Comparison of ENCODE assay signal across 19 cellular contexts in genomic region chr14:81363746-81364400, GRCh38. TPM values are rescaled to one million over a fixed set of nuclear protein-coding genes. Genes with fewer than 3 reads are reported as not detected.
DNase-seq lines count a peak whose midpoint lies in the region; ATAC-seq and TF ChIP-seq lines count a peak whose summit lies in the region.
"Had no signal": no experiment of that assay in that cellular context is flagged by ENCODE, and none has a peak within 500 bp of the region (broad histone marks: within the 10 kb centered on the region; RNA-seq: fewer than 3 reads in every experiment).

No MANE protein-coding gene starts in this region.

- H3K4me1 ChIP-seq in left ventricle myocardium inferior: peaks cover 4% of the 10 kb centered on the region
- peaks cover 8% of the 10 kb centered on the region for H3K4me1 ChIP-seq in OCI-LY7 (ENCODE audit: insufficient read depth, low read length, poor library complexity, severe bottlenecking)
- peaks cover 9 to 51% (median 25%) of the 10 kb centered on the region in 3 donors for H3K4me1 ChIP-seq in esophagus squamous epithelium
- peaks cover 25% of the 10 kb centered on the region for H3K4me1 ChIP-seq in suprapubic skin
- H3K4me1 ChIP-seq: Caco-2, left lung, prostate gland had no signal

- H3K4me3 ChIP-seq in left ventricle myocardium inferior: peak overlapping the region; percentile 21
- peak overlapping the region; percentile 4 for H3K4me3 ChIP-seq in OCI-LY7 (ENCODE audit: low read depth, low read length, poor library complexity, severe bottlenecking)
- no peak overlapping the region for H3K4me3 ChIP-seq in esophagus squamous epithelium
- H3K4me3 ChIP-seq in suprapubic skin: no peak overlapping the region
- H3K4me3 ChIP-seq: left lung, prostate gland had no signal

- intact Hi-C loops in left ventricle myocardium inferior (cut with micrococcal nuclease): no loop called here
- intact Hi-C loops in cardiac septum (cut with DNase I): no loop called here
- intact Hi-C loops in OCI-LY7 (cut with micrococcal nuclease; ENCODE audit: unreplicated experiment): no loop called here
- intact Hi-C loops in esophagus squamous epithelium (cut with DNase I): no loop called here

- DNase-seq in left ventricle myocardium inferior: no peak
- no peak for DNase-seq in cardiac septum (ENCODE audit: low spot score)
- peak; percentile 13 for DNase-seq in OCI-LY7 (ENCODE audit: low spot score)
- DNase-seq in esophagus squamous epithelium (lab: John Stamatoyannopoulos, UW): no peak
- DNase-seq in suprapubic skin (ENCODE audit: low spot score in 2 of 2): no peak
- no peak for DNase-seq in medulla oblongata (ENCODE audit: extremely low spot score)
- DNase-seq in NCI-H2029 treated with DMSO at 0.1 percent for 48 hours (lab: John Stamatoyannopoulos, UW): no peak
- DNase-seq: ACHN; activated gamma-delta T cell treated with Interleukin-2 at 50 U/mL for 16 hours; aorta; Caco-2; GDM1; left lung; naive B cell; NCI-H345; stimulated activated CD4-positive, alpha-beta T cell treated with anti-CD3 and anti-CD28 coated beads, Interleukin-15, amount 100 ng/mL, for 24 hours had no signal

- no peaks in the 10 kb centered on the region for H3K9me2 ChIP-seq in OCI-LY7 (ENCODE audit: insufficient read depth, low read length)

- H3K27me3 ChIP-seq in left ventricle myocardium inferior (ENCODE audit: low read depth): peaks cover 9% of the 10 kb centered on the region
- no peaks in the 10 kb centered on the region for H3K27me3 ChIP-seq in esophagus squamous epithelium
- H3K27me3 ChIP-seq in suprapubic skin: no peaks in the 10 kb centered on the region
- H3K27me3 ChIP-seq: left lung had no signal

- H4K20me1 ChIP-seq in OCI-LY7 (ENCODE audit: insufficient read depth, low read length): no peaks in the 10 kb centered on the region

- no TSS peak for BruUV-seq in OCI-LY7 (replicated peaks; lab: Mats Ljungman, UMichigan)

- CTCF ChIA-PET in OCI-LY7 (lab: Charles Lee; ENCODE audit: unreplicated experiment): no interaction called here

- H3K79me2 ChIP-seq in OCI-LY7 (ENCODE audit: insufficient read depth, low read depth, low read length): no peaks in the 10 kb centered on the region

- no peaks in the 10 kb centered on the region for H3K9me3 ChIP-seq in left ventricle myocardium inferior (replicated peaks)
- no peaks in the 10 kb centered on the region for H3K9me3 ChIP-seq in OCI-LY7 (ENCODE audit: low read length)
- H3K9me3 ChIP-seq in esophagus squamous epithelium: no peaks in the 10 kb centered on the region
- no peaks in the 10 kb centered on the region for H3K9me3 ChIP-seq in suprapubic skin
- H3K9me3 ChIP-seq: Caco-2, left lung, prostate gland had no signal

- H3K27ac ChIP-seq in left ventricle myocardium inferior (replicated peaks) (peak overlapping the region; percentile 60), OCI-LY7 (ENCODE audit: low read depth, low read length, poor library complexity, severe bottlenecking) (peak overlapping the region; percentile 16), esophagus squamous epithelium (peak overlapping the region; percentile 11 to 65 (median 40)), suprapubic skin (peak overlapping the region; percentile 29)
- H3K27ac ChIP-seq: prostate gland had no signal

- 36% methylated on average over 4 of the region's 4 CpGs for WGBS in esophagus squamous epithelium, 2 donors
- 31% methylated on average over 4 of the region's 4 CpGs for WGBS in suprapubic skin

- TF ChIP-seq CTCF in left ventricle myocardium inferior (IDR thresholded peaks at IDR 0.05; ENCODE audit: borderline replicate concordance): no peak
- no peak for TF ChIP-seq CTCF in OCI-LY7 (conservative IDR thresholded peaks at IDR 0.05; ENCODE audit: low read length)
- no peak for TF ChIP-seq CTCF in esophagus squamous epithelium (IDR thresholded peaks at IDR 0.05)
- TF ChIP-seq CTCF in suprapubic skin (IDR thresholded peaks at IDR 0.05): no peak

- TF ChIP-seq EP300 in suprapubic skin (IDR thresholded peaks at IDR 0.05): no peak

- POLR2A ChIA-PET in OCI-LY7 (lab: Charles Lee): interaction anchor here (0.7 to 1.1 kb wide), 3 partner anchors 19 to 34 kb away, joined by 3 read pairs; no protein-coding TSS in a partner anchor

- TF ChIP-seq POLR2A in esophagus squamous epithelium (IDR thresholded peaks at IDR 0.05): no peak
- no peak for TF ChIP-seq POLR2A in suprapubic skin (IDR thresholded peaks at IDR 0.05)

- H3K4me2 ChIP-seq in OCI-LY7 (ENCODE audit: low read length): peak overlapping the region; percentile 45

- H3K36me3 ChIP-seq in left ventricle myocardium inferior (no peaks in the 10 kb centered on the region), OCI-LY7 (ENCODE audit: insufficient read depth, low read length) (no peaks in the 10 kb centered on the region), esophagus squamous epithelium (peaks cover 0 to 4% (median 0%) of the 10 kb centered on the region in 3 donors), suprapubic skin (no peaks in the 10 kb centered on the region)
- H3K36me3 ChIP-seq: left lung, prostate gland had no signal

- no peak for ATAC-seq in HG02840 (IDR thresholded peaks at IDR 0.05; ENCODE audit: low FRiP score, unreplicated experiment)
- ATAC-seq: HCT116, left lung had no signal

- peak overlapping the region; percentile 35 for H2AFZ ChIP-seq in OCI-LY7 (ENCODE audit: low read length)

RNA-seq across cellular contexts. Expression of gene STON2, which starts 36.3 kb away (rescaled TPM):
- 8.3 TPM for total RNA-seq in left ventricle myocardium inferior
- 5.7 TPM for total RNA-seq in cardiac septum
- 0.25 and 0.28 TPM in 2 replicates for total RNA-seq in OCI-LY7 (2014; rRNA removed; shearing (Covaris generic))
- not detected in 2 replicates for total RNA-seq in OCI-LY7 (2022)
- total RNA-seq in esophagus squamous epithelium: 10 to 100 TPM; 58.7 to 71.6 (median 67.1) TPM
- total RNA-seq in suprapubic skin: 10 to 100 TPM; 19.1 to 39.5 (median 22.8) TPM

Comparison
In these comparisons a context has a peak if more than half of its experiments do, and no peak if none do; other contexts are left out.
1. H3K4me3 ChIP-seq: peak in left ventricle myocardium inferior (single experiment) and OCI-LY7 (single experiment); none in esophagus squamous epithelium (0 of 4) and suprapubic skin (single experiment).
2. Peak in every context shown above with its lines, with median percentiles within 50 percentile points of each other: H3K27ac ChIP-seq.